In genomic region chr1:213600879-213601278, GRCh38 we compare ENCODE assay signal across 21 cellular contexts.
"Had no signal": no experiment of that assay in that cellular context is flagged by ENCODE, and none has a peak within 500 bp of the region (broad histone marks: within the 10 kb centered on the region; RNA-seq: fewer than 3 reads in every experiment).

No MANE protein-coding gene starts in this region.

- H3K9me3 Mint-ChIP-seq: activated CD4-positive, alpha-beta T cell treated with anti-CD3 and anti-CD28 coated beads, Interleukin-2, amount 10 ng/mL, durations not matched to agents 7 days and 5 days; activated CD8-positive, alpha-beta T cell treated with anti-CD3 and anti-CD28 coated beads for 36 hours; activated naive CD4-positive, alpha-beta T cell treated with anti-CD3 and anti-CD28 coated beads, Interleukin-2, amount 10 ng/mL, durations not matched to agents 7 days and 5 days; endodermal cell; mesothelial cell of epicardium; type B pancreatic cell had no signal

- H3K4me1 Mint-ChIP-seq: activated CD4-positive, alpha-beta T cell treated with anti-CD3 and anti-CD28 coated beads, Interleukin-2, amount 10 ng/mL, durations not matched to agents 7 days and 5 days; activated CD8-positive, alpha-beta memory T cell treated with anti-CD3 and anti-CD28 coated beads, Interleukin-2, amount 10 ng/mL, durations not matched to agents 7 days and 5 days; activated naive CD4-positive, alpha-beta T cell treated with anti-CD3 and anti-CD28 coated beads, Interleukin-2, amount 10 ng/mL, durations not matched to agents 7 days and 5 days; endodermal cell; mesothelial cell of epicardium; stimulated activated naive B cell treated with anti-CD40 and anti-IgM and Interleukin-4, amounts not matched to agents 10 μg/mL and 1 μg/mL and 100 μg/mL, for 72 hours had no signal

- H3K36me3 Mint-ChIP-seq: activated CD8-positive, alpha-beta memory T cell treated with anti-CD3 and anti-CD28 coated beads, Interleukin-2, amount 10 ng/mL, durations not matched to agents 7 days and 5 days; activated naive CD4-positive, alpha-beta T cell treated with anti-CD3 and anti-CD28 coated beads, Interleukin-2, amount 10 ng/mL, durations not matched to agents 7 days and 5 days; mesothelial cell of epicardium; naive thymus-derived CD8-positive, alpha-beta T cell; stimulated activated naive B cell treated with anti-CD40 and anti-IgM and Interleukin-4, amounts not matched to agents 10 μg/mL and 1 μg/mL and 100 μg/mL, for 72 hours; type B pancreatic cell had no signal

- H3K4me3 Mint-ChIP-seq: activated CD4-positive, alpha-beta T cell treated with anti-CD3 and anti-CD28 coated beads, Interleukin-2, amount 10 ng/mL, durations not matched to agents 7 days and 5 days; activated CD8-positive, alpha-beta memory T cell treated with anti-CD3 and anti-CD28 coated beads, Interleukin-2, amount 10 ng/mL, durations not matched to agents 7 days and 5 days; activated CD8-positive, alpha-beta T cell treated with anti-CD3 and anti-CD28 coated beads for 36 hours; activated naive CD4-positive, alpha-beta T cell treated with anti-CD3 and anti-CD28 coated beads, Interleukin-2, amount 10 ng/mL, durations not matched to agents 7 days and 5 days; endodermal cell; mesothelial cell of epicardium; naive thymus-derived CD8-positive, alpha-beta T cell; stimulated activated naive B cell treated with anti-CD40 and anti-IgM and Interleukin-4, amounts not matched to agents 10 μg/mL and 1 μg/mL and 100 μg/mL, for 72 hours; type B pancreatic cell had no signal

- ATAC-seq: activated CD4-positive, CD25-positive, alpha-beta regulatory T cell treated with anti-CD3 and anti-CD28 coated beads, Interleukin-2, amount 50 U/mL, for 24 hours; activated CD8-positive, alpha-beta memory T cell treated with anti-CD3 and anti-CD28 coated beads, Interleukin-2, amount 10 ng/mL, durations not matched to agents 7 days and 5 days; activated CD8-positive, alpha-beta T cell treated with anti-CD3 and anti-CD28 coated beads for 36 hours; gastrocnemius medialis; naive thymus-derived CD8-positive, alpha-beta T cell; stimulated activated naive B cell treated with anti-CD40 and anti-IgM and Interleukin-4, amounts not matched to agents 10 μg/mL and 1 μg/mL and 100 μg/mL, for 72 hours had no signal

- DNase-seq: activated CD4-positive, alpha-beta T cell treated with anti-CD3 and anti-CD28 coated beads, Interleukin-2, amount 10 ng/mL, durations not matched to agents 7 days and 5 days; activated CD8-positive, alpha-beta memory T cell treated with anti-CD3 and anti-CD28 coated beads, Interleukin-2, amount 10 ng/mL, durations not matched to agents 7 days and 5 days; activated CD8-positive, alpha-beta T cell treated with anti-CD3 and anti-CD28 coated beads for 36 hours; activated effector memory CD4-positive, alpha-beta T cell treated with anti-CD3 and anti-CD28 coated beads, Interleukin-2, amount 50 U/mL, for 16 hours; activated naive CD4-positive, alpha-beta T cell treated with anti-CD3 and anti-CD28 coated beads, Interleukin-2, amount 10 ng/mL, durations not matched to agents 7 days and 5 days; activated T-cell treated with anti-CD3 and anti-CD28 coated beads for 4 hours; amygdala; cerebellar nuclear complex; endodermal cell; esophagus squamous epithelium; gastrocnemius medialis; hypothalamus; left ventricle myocardium inferior; naive thymus-derived CD8-positive, alpha-beta T cell; sigmoid colon; stimulated activated CD4-positive, alpha-beta T cell treated with anti-CD3 and anti-CD28 coated beads, Interleukin-15, amount 100 ng/mL, for 24 hours; stimulated activated naive B cell treated with anti-CD40 and anti-IgM and Interleukin-4, amounts not matched to agents 10 μg/mL and 1 μg/mL and 100 μg/mL, for 72 hours; testis had no signal

- H3K27ac Mint-ChIP-seq: activated CD4-positive, alpha-beta T cell treated with anti-CD3 and anti-CD28 coated beads, Interleukin-2, amount 10 ng/mL, durations not matched to agents 7 days and 5 days; activated CD8-positive, alpha-beta memory T cell treated with anti-CD3 and anti-CD28 coated beads, Interleukin-2, amount 10 ng/mL, durations not matched to agents 7 days and 5 days; activated CD8-positive, alpha-beta T cell treated with anti-CD3 and anti-CD28 coated beads for 36 hours; activated naive CD4-positive, alpha-beta T cell treated with anti-CD3 and anti-CD28 coated beads, Interleukin-2, amount 10 ng/mL, durations not matched to agents 7 days and 5 days; endodermal cell; mesothelial cell of epicardium; naive thymus-derived CD8-positive, alpha-beta T cell; stimulated activated naive B cell treated with anti-CD40 and anti-IgM and Interleukin-4, amounts not matched to agents 10 μg/mL and 1 μg/mL and 100 μg/mL, for 72 hours; type B pancreatic cell had no signal
